ENCODE assay signal across 8 cellular contexts in genomic region chr22:42180349-42180842, GRCh38. TPM values are rescaled to one million over a fixed set of nuclear protein-coding genes. Genes with fewer than 3 reads are reported as not detected.
DNase-seq lines count a peak whose midpoint lies in the region; ATAC-seq and TF ChIP-seq lines count a peak whose summit lies in the region.

No MANE protein-coding gene starts in this region.

- peak; percentile 50 for DNase-seq in activated naive CD4-positive, alpha-beta T cell treated with Interleukin-2 at 50 U/mL for 16 hours
- DNase-seq in activated naive CD4-positive, alpha-beta T cell (lab: John Stamatoyannopoulos, UW): no peak
- DNase-seq in left lobe of liver (ENCODE audit: low spot score) (no peak), type B pancreatic cell (ENCODE audit: extremely low spot score, unreplicated experiment) (no peak), SHP77 (lab: John Stamatoyannopoulos, UW) (no peak)

- no peaks in the 10 kb centered on the region for H3K9me3 Mint-ChIP-seq in activated naive CD8-positive, alpha-beta T cell (ENCODE audit: low read depth)
- no peaks in the 10 kb centered on the region for H3K9me3 Mint-ChIP-seq in type B pancreatic cell

- ATAC-seq in left lobe of liver (peak; percentile 41), HG03442 (IDR thresholded peaks at IDR 0.05; ENCODE audit: unreplicated experiment) (no peak), GM19328 (IDR thresholded peaks at IDR 0.05; ENCODE audit: unreplicated experiment) (no peak)

- H3K27me3 Mint-ChIP-seq in activated naive CD8-positive, alpha-beta T cell: no peaks in the 10 kb centered on the region
- H3K27me3 Mint-ChIP-seq in type B pancreatic cell: no peaks in the 10 kb centered on the region

- H3K4me3 Mint-ChIP-seq in activated naive CD8-positive, alpha-beta T cell: peak overlapping the region; percentile 30
- no peak overlapping the region for H3K4me3 Mint-ChIP-seq in type B pancreatic cell

- H3K27ac Mint-ChIP-seq in activated naive CD8-positive, alpha-beta T cell: peak overlapping the region; percentile 36
- H3K27ac Mint-ChIP-seq in type B pancreatic cell: peak overlapping the region; percentile 51

- H3K36me3 Mint-ChIP-seq in activated naive CD8-positive, alpha-beta T cell: peaks cover 7% of the 10 kb centered on the region
- H3K36me3 Mint-ChIP-seq in type B pancreatic cell: no peaks in the 10 kb centered on the region

- no peak for TF ChIP-seq CTCF in type B pancreatic cell (conservative IDR thresholded peaks at IDR 0.05)

- peaks cover 77% of the 10 kb centered on the region for H3K4me1 Mint-ChIP-seq in activated naive CD8-positive, alpha-beta T cell (ENCODE audit: low read depth)
- H3K4me1 Mint-ChIP-seq in type B pancreatic cell (ENCODE audit: unreplicated experiment): peaks cover 17% of the 10 kb centered on the region

RNA-seq across cellular contexts. Expression of gene CYP2D6, which starts 49.8 kb away (rescaled TPM):
- total RNA-seq in left lobe of liver (358 TPM), type B pancreatic cell (ENCODE audit: low replicate concordance) (3.1 and 4.0 TPM in 2 replicates)

Comparison
In these comparisons a context has a peak if more than half of its experiments do, and no peak if none do; other contexts are left out.
1. RNA of gene CYP2D6, which starts 49.8 kb away (total RNA-seq): 358 TPM in left lobe of liver (single experiment); 3.1 to 4.0 TPM in type B pancreatic cell; every median in the first group is over 10 times any median in the second.